8 cellular contexts compared by ENCODE assay signal in the genomic region with DNA sequence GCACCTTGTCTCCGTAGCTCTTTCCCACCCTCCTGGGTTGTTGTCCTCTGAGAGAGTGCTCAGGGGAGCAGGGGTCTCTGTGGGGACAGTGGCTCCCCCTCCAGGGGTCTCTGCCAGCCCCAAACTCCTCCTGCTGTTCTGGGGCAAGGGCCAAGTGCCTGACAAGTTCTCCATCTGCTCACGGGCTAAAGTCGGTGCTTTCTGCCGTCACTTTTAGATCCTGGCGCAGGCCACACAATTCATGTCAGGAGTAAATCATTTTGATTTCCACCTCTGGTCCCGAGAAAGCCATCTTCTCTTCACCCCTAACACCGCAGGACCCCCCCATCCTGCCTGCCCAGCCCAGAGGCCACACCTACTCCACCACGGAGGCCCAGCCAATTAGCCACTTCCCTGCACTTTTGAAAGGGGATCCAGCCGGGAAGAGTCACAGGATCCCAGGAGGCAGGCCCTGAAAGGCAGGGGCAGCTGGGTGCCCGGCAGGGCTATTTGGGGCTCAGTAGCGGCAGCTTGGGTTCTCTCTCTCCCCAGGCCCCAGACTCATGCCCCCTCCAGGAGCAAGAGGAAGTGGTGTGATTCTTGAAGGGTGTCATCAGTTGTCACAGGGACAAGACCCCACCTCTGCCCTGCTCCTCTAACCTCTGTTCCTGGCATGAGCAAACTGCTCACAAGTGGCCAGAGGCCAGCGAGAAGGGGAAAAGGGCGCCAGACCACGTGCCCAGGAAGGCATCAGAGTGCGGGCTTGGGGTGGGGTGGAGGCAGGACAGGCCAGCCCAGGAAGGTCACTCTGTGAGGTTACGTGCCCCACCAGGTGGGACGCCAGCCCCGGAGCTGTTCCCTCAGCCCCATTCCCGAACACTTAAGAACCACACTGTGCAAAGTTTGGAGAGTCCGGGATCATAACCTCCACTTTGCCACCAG. TPM values are rescaled to one million over a fixed set of nuclear protein-coding genes. Genes with fewer than 3 reads are reported as not detected.
DNase-seq lines count a peak whose midpoint lies in the region; ATAC-seq and TF ChIP-seq lines count a peak whose summit lies in the region.

No MANE protein-coding gene starts in this region.

- peak in 1 of 2 donors; percentile 19 for TF ChIP-seq POLR2A in heart left ventricle (IDR thresholded peaks at IDR 0.05)

- ATAC-seq in activated CD4-positive, alpha-beta T cell treated with anti-CD3 and anti-CD28 coated beads for 36 hours, result no peak
- ATAC-seq in T-cell (replicated peaks in 1 of 4), result no peak
- ATAC-seq in heart left ventricle, result peak; percentile 48 to 75 (median 57)

- CTCF ChIA-PET in activated CD4-positive, alpha-beta T cell treated with anti-CD3 and anti-CD28 coated beads for 36 hours (lab: Charles Lee), result interaction anchor here (0.5 to 1.2 kb wide), 5 partner anchors 12 to 1329 kb away, joined by 3 to 5 read pairs (median 3); no protein-coding TSS in a partner anchor
- CTCF ChIA-PET in T-cell (lab: Charles Lee), result interaction anchor here (0.6 to 0.7 kb wide), 2 partner anchors 15 to 76 kb away, joined by 3 to 4 read pairs; a partner anchor contains a TSS

- no peaks in the 10 kb centered on the region for H3K9me3 ChIP-seq in heart left ventricle
- H3K9me3 ChIP-seq in skeletal muscle tissue (ENCODE audit: control insufficient read depth in 3 of 3, low read length in 3 of 3), result no peaks in the 10 kb centered on the region

- DNase-seq in activated CD4-positive, alpha-beta T cell treated with anti-CD3 and anti-CD28 coated beads for 36 hours, result no peak
- no peak for DNase-seq in activated CD4-positive, alpha-beta T cell treated with anti-CD3 and anti-CD28 coated beads for 48 hours
- DNase-seq in T-cell (no peak), heart left ventricle (peak in 4 of 5 donors; percentile 55 to 75 (median 62)), UCSD-AML1 (lab: John Stamatoyannopoulos, UW; ENCODE audit: unreplicated experiment) (no peak), hippocampal formation (lab: John Stamatoyannopoulos, UW) (no peak), DMS79 treated with DMSO at 0.1 percent for 48 hours (lab: John Stamatoyannopoulos, UW) (no peak)

- no peak for TF ChIP-seq CTCF in heart left ventricle (IDR thresholded peaks at IDR 0.05)

- intact Hi-C loops in activated CD4-positive, alpha-beta T cell treated with anti-CD3 and anti-CD28 coated beads for 36 hours (cut with DNase I, micrococcal nuclease), result loop anchor here in 1 of 2 experiments (5.0 kb wide), 3 partner anchors 177 to 397 kb away; a partner anchor contains a TSS
- intact Hi-C loops in heart left ventricle (cut with DNase I), result no loop called here

- H3K36me3 ChIP-seq in heart left ventricle, result no peaks in the 10 kb centered on the region
- peaks cover 0 to 6% (median 5%) of the 10 kb centered on the region in 3 donors for H3K36me3 ChIP-seq in skeletal muscle tissue (ENCODE audit: control insufficient read depth in 3 of 3, insufficient read depth in 3 of 3, low read length in 3 of 3)

- no peaks in the 10 kb centered on the region for H3K9me3 Mint-ChIP-seq in activated CD4-positive, alpha-beta T cell treated with anti-CD3 and anti-CD28 coated beads for 36 hours (ENCODE audit: low read depth)
- no peaks in the 10 kb centered on the region for H3K9me3 Mint-ChIP-seq in T-cell

- 26 to 36% (median 30%) methylated on average over 19 to 20 of the region's 20 CpGs for WGBS in heart left ventricle, 4 donors

- H3K36me3 Mint-ChIP-seq in activated CD4-positive, alpha-beta T cell treated with anti-CD3 and anti-CD28 coated beads for 36 hours (ENCODE audit: low read depth), result peaks cover 9% of the 10 kb centered on the region
- H3K36me3 Mint-ChIP-seq in T-cell, result no peaks in the 10 kb centered on the region

- peaks cover 0 to 29% (median 17%) of the 10 kb centered on the region in 12 donors for H3K4me1 ChIP-seq in heart left ventricle
- H3K4me1 ChIP-seq in skeletal muscle tissue (ENCODE audit: control insufficient read depth in 3 of 3, insufficient read depth in 3 of 3, low read length in 3 of 3), result peaks cover 23 to 32% (median 27%) of the 10 kb centered on the region in 3 donors

- H3K4me3 Mint-ChIP-seq in activated CD4-positive, alpha-beta T cell treated with anti-CD3 and anti-CD28 coated beads for 36 hours, result peak overlapping the region; percentile 92
- H3K4me3 Mint-ChIP-seq in T-cell, result peak overlapping the region; percentile 71 to 80 (median 79)

- H3K27me3 ChIP-seq in heart left ventricle (no peaks in the 10 kb centered on the region), skeletal muscle tissue (ENCODE audit: control insufficient read depth in 3 of 3, insufficient read depth in 3 of 3, low read length in 3 of 3) (no peaks in the 10 kb centered on the region)

- peak overlapping the region; percentile 59 to 96 (median 79) for H3K4me3 ChIP-seq in heart left ventricle
- H3K4me3 ChIP-seq in skeletal muscle tissue (ENCODE audit: low read length in 3 of 3), result peak overlapping the region; percentile 85 to 91 (median 89)

- H3K27ac Mint-ChIP-seq in activated CD4-positive, alpha-beta T cell treated with anti-CD3 and anti-CD28 coated beads for 36 hours, result peak overlapping the region; percentile 58
- no peak overlapping the region for H3K27ac Mint-ChIP-seq in T-cell

- H3K9ac ChIP-seq in skeletal muscle tissue (ENCODE audit: low read depth in 1 of 3, low read length in 3 of 3), result peak overlapping the region; percentile 93 to 99 (median 99)

- no peaks in the 10 kb centered on the region for H3K27me3 Mint-ChIP-seq in activated CD4-positive, alpha-beta T cell treated with anti-CD3 and anti-CD28 coated beads for 36 hours
- no peaks in the 10 kb centered on the region for H3K27me3 Mint-ChIP-seq in T-cell

- POLR2A ChIA-PET in activated CD4-positive, alpha-beta T cell treated with anti-CD3 and anti-CD28 coated beads for 36 hours (lab: Charles Lee), result no interaction called here
- POLR2A ChIA-PET in T-cell (lab: Charles Lee), result interaction anchor here in 1 of 2 donors (0.5 kb wide), 1 partner anchor 245 kb away, joined by 5 read pairs; no protein-coding TSS in a partner anchor

- H3K4me1 Mint-ChIP-seq in activated CD4-positive, alpha-beta T cell treated with anti-CD3 and anti-CD28 coated beads for 36 hours, result peaks cover 9% of the 10 kb centered on the region
- peaks cover 6 to 14% (median 8%) of the 10 kb centered on the region in 3 donors for H3K4me1 Mint-ChIP-seq in T-cell

- H3K27ac ChIP-seq in heart left ventricle (peak overlapping the region; percentile 58 to 92 (median 86)), skeletal muscle tissue (ENCODE audit: low read depth, low read length) (peak overlapping the region; percentile 96)

RNA-seq across cellular contexts. Expression of a gene that starts 1.3 kb away (rescaled TPM):
- 10 to 100 TPM; 26.4 to 28.6 TPM for total RNA-seq in activated CD4-positive, alpha-beta T cell treated with anti-CD3 and anti-CD28 coated beads for 36 hours
- total RNA-seq in T-cell, result 10 to 100 TPM in 3 of 5 donors, 1 to 10 TPM in 2; 6.0 to 14.8 (median 10.4) TPM
- total RNA-seq in heart left ventricle, result 100 to 1,000 TPM in 6 of 9 donors, 10 to 100 TPM in 3; 61.3 to 166 (median 116) TPM
- 100 to 1,000 TPM in 1 of 2 donors, 10 to 100 TPM in 1; 48.9 to 287 TPM for polyA plus RNA-seq in heart left ventricle
- total RNA-seq in skeletal muscle tissue, result 91.9 TPM

RNA-seq across cellular contexts. Expression of a gene that starts 21.3 kb away (rescaled TPM):
- total RNA-seq in activated CD4-positive, alpha-beta T cell treated with anti-CD3 and anti-CD28 coated beads for 36 hours, result 100 to 1,000 TPM; 398 to 403 TPM
- total RNA-seq in T-cell, result 100 to 1,000 TPM in 3 of 5 donors, 10 to 100 TPM in 2; 61.1 to 133 (median 107) TPM
- total RNA-seq in heart left ventricle, result 100 to 1,000 TPM in 2 of 9 donors, 10 to 100 TPM in 7; 74.9 to 143 (median 88.8) TPM
- 100 to 1,000 TPM in 1 of 2 donors, 10 to 100 TPM in 1; 68.8 to 175 TPM for polyA plus RNA-seq in heart left ventricle
- total RNA-seq in skeletal muscle tissue, result 69.9 TPM

RNA-seq across cellular contexts. Expression of a gene that starts 41.9 kb away (rescaled TPM):
- 100 to 1,000 TPM; 182 to 184 TPM for total RNA-seq in activated CD4-positive, alpha-beta T cell treated with anti-CD3 and anti-CD28 coated beads for 36 hours
- 100 to 1,000 TPM; 115 to 184 (median 161) TPM for total RNA-seq in T-cell
- 10 to 100 TPM in 2 of 9 donors, 1 to 10 TPM in 7; 3.4 to 71.5 (median 5.7) TPM for total RNA-seq in heart left ventricle
- 1 to 10 TPM; 2.8 to 7.9 TPM for polyA plus RNA-seq in heart left ventricle
- total RNA-seq in skeletal muscle tissue, result 4.7 TPM

Comparison
In these comparisons a context has a peak if more than half of its experiments do, and no peak if none do; other contexts are left out.
1. ATAC-seq: peak in heart left ventricle (4 of 4); none in activated CD4-positive, alpha-beta T cell treated with anti-CD3 and anti-CD28 coated beads for 36 hours (single experiment) and T-cell (0 of 4).
2. DNase-seq: peak in heart left ventricle (4 of 5); none in activated CD4-positive, alpha-beta T cell treated with anti-CD3 and anti-CD28 coated beads for 36 hours (single experiment), activated CD4-positive, alpha-beta T cell treated with anti-CD3 and anti-CD28 coated beads for 48 hours (single experiment), T-cell (0 of 34), UCSD-AML1 (single experiment), hippocampal formation (0 of 2) and DMS79 treated with DMSO at 0.1 percent for 48 hours (single experiment).